21 cellular contexts compared by ENCODE assay signal in the genomic region with DNA sequence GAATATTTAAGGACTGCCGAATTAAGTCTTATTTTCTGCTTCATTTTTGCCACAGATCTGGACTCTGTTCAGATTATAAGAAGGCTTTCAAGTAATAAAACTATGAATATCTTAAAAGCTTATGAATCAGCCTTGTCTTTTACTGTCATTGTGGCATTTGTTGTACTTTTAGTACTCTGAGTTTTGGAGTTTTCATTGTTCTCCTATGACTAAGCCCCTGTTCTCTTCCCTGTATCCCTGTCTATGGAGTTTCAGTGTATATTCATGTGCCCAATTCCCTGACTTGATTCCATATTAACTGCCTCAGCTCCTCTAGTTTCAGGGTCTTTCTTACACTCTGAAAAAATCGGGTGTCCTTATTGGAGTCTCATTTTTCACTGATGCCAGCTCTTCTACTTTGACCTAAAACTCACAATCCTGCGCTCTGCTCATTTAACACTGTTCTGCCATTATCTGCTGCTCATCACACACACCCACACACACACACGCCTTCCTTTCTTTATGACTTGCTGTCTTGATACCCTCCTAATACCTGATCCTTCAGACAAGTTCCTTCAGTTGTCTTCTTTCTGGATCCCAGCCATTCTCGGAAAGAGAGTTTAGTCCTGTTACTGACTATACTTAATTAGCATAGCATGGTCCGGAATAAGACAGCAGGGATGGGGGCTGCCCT.
A peak's percentile ranks its signal among the peaks of the same experiment; 100 is the strongest.
DNase-seq lines count a peak whose midpoint lies in the region; ATAC-seq and TF ChIP-seq lines count a peak whose summit lies in the region.
"Had no signal": no experiment of that assay in that cellular context is flagged by ENCODE, and none has a peak within 500 bp of the region (broad histone marks: within the 10 kb centered on the region; RNA-seq: fewer than 3 reads in every experiment).

No MANE protein-coding gene starts in this region.

- H2BK5ac ChIP-seq in neuronal stem cell (ENCODE audit: low read length) = no peak overlapping the region

- H3K4me3 ChIP-seq in fibroblast of the aortic adventitia (ENCODE audit: low read depth, low read length) (no peak overlapping the region), neuronal stem cell (ENCODE audit: low read length in 2 of 2) (no peak overlapping the region), H7 (ENCODE audit: insufficient read depth, low read depth, low read length) (no peak overlapping the region)
- H3K4me3 ChIP-seq: PC-9 had no signal

- no peak for ATAC-seq in GM18502 (IDR thresholded peaks at IDR 0.05; ENCODE audit: poor library complexity, unreplicated experiment)
- ATAC-seq in GM19324 (IDR thresholded peaks at IDR 0.05; ENCODE audit: low FRiP score, unreplicated experiment) = no peak
- ATAC-seq: SK-N-SH treated with all-trans-retinoic acid at 6 μM for 48 hours had no signal

- no peak overlapping the region for H2BK120ac ChIP-seq in neuronal stem cell (ENCODE audit: low read depth, low read length)

- no peak overlapping the region for H2BK15ac ChIP-seq in neuronal stem cell (ENCODE audit: low read length)

- H3K18ac ChIP-seq in neuronal stem cell (ENCODE audit: low read length) = no peak overlapping the region

- no peak overlapping the region for H4K91ac ChIP-seq in neuronal stem cell (ENCODE audit: low read depth, low read length, poor library complexity)

- H3K4me2 ChIP-seq in neuronal stem cell (ENCODE audit: insufficient read depth, low read length, poor library complexity, severe bottlenecking) = no peak overlapping the region
- H3K4me2 ChIP-seq: PC-9 had no signal

- H2AK5ac ChIP-seq in neuronal stem cell (ENCODE audit: low read depth, low read length) = no peak overlapping the region

- H3K36me3 ChIP-seq in neuronal stem cell (replicated peaks in 1 of 2; ENCODE audit: control insufficient read depth in 2 of 2, insufficient read depth in 2 of 2, low read length in 2 of 2) = no peaks in the 10 kb centered on the region
- H3K36me3 ChIP-seq in H7 (replicated peaks; ENCODE audit: control insufficient read depth, insufficient read depth, low read length) = no peaks in the 10 kb centered on the region

- no peak overlapping the region for H3K4ac ChIP-seq in neuronal stem cell (ENCODE audit: low read length)

- no peak overlapping the region for H4K8ac ChIP-seq in neuronal stem cell (ENCODE audit: low read depth, low read length)

- H3K9ac ChIP-seq in neuronal stem cell (ENCODE audit: low read depth, low read length, poor library complexity) = no peak overlapping the region

- H3K27me3 ChIP-seq in neuronal stem cell (ENCODE audit: control insufficient read depth in 3 of 3, insufficient read depth in 3 of 3, low read depth in 1 of 3, low read length in 3 of 3) = no peaks in the 10 kb centered on the region
- no peaks in the 10 kb centered on the region for H3K27me3 ChIP-seq in H7 (ENCODE audit: control insufficient read depth, insufficient read depth, low read length)

- no peak for TF ChIP-seq CTCF in fibroblast of the aortic adventitia (IDR thresholded peaks at IDR 0.05; ENCODE audit: insufficient read depth, low read length)

- H3K23ac ChIP-seq in neuronal stem cell (ENCODE audit: low read depth, low read length, poor library complexity) = no peak overlapping the region

- H3K27ac ChIP-seq in neuronal stem cell (replicated peaks; ENCODE audit: low read length) = no peak overlapping the region
- H3K27ac ChIP-seq: PC-9 had no signal

- no peaks in the 10 kb centered on the region for H3K79me1 ChIP-seq in neuronal stem cell (ENCODE audit: low read depth, low read length)

- DNase-seq in COLO829 (ENCODE audit: low spot score) (peak; percentile 6), LHCN-M2 (ENCODE audit: low read depth) (peak; percentile 9), fibroblast of the aortic adventitia (ENCODE audit: low read depth) (peak; percentile 32), neuronal stem cell (ENCODE audit: low spot score) (no peak), H7 (no peak)
- DNase-seq in stimulated activated CD4-positive, alpha-beta T cell treated with anti-CD3 and anti-CD28 coated beads, Interleukin-1b, Interleukin-23, amount 100 ng/mL, for 48 hours = no peak
- DNase-seq: Caco-2; CD4-positive, alpha-beta T cell; DMS 273 treated with DMSO at 0.1 percent for 48 hours; DMS79 treated with DMSO at 0.1 percent for 48 hours; KBM-7; NCI-H1105; NCI-H2029 treated with DMSO at 0.1 percent for 48 hours; NCI-H2171; NCI-H524 treated with DMSO at 0.1 percent for 48 hours; PC-9; RPMI8226; SIG-M5 had no signal

- no peaks in the 10 kb centered on the region for H3K9me3 ChIP-seq in neuronal stem cell (replicated peaks in 1 of 2; ENCODE audit: control insufficient read depth in 2 of 2, insufficient read depth in 1 of 2, low read depth in 1 of 2, low read length in 2 of 2)
- H3K9me3 ChIP-seq: Caco-2 had no signal

- WGBS in neuronal stem cell (ENCODE audit: extremely low coverage in 2 of 2, insufficient read length in 2 of 2, insufficient replicate concordance in 1 of 2), 2 donors = no CpG with 5 or more reads among the region's 6 CpGs

- no peak overlapping the region for H2BK12ac ChIP-seq in neuronal stem cell (ENCODE audit: low read length)

- H3K14ac ChIP-seq in neuronal stem cell (ENCODE audit: low read length) = no peak overlapping the region

- no peaks in the 10 kb centered on the region for H3K4me1 ChIP-seq in neuronal stem cell (ENCODE audit: control insufficient read depth in 2 of 2, insufficient read depth in 1 of 2, low read depth in 1 of 2, low read length in 2 of 2)
- H3K4me1 ChIP-seq: Caco-2 had no signal

- peak overlapping the region; percentile 47 for H2AFZ ChIP-seq in neuronal stem cell (ENCODE audit: low read length)
- H2AFZ ChIP-seq: PC-9 had no signal

Comparison
In these comparisons a context has a peak if more than half of its experiments do, and no peak if none do; other contexts are left out.
1. DNase-seq: peak in COLO829 (single experiment), LHCN-M2 (single experiment) and fibroblast of the aortic adventitia (single experiment); none in neuronal stem cell (single experiment), H7 (single experiment) and stimulated activated CD4-positive, alpha-beta T cell treated with anti-CD3 and anti-CD28 coated beads, Interleukin-1b, Interleukin-23, amount 100 ng/mL, for 48 hours (single experiment).